Comparison of ENCODE assay signal across 1 cellular context in the genomic region with DNA sequence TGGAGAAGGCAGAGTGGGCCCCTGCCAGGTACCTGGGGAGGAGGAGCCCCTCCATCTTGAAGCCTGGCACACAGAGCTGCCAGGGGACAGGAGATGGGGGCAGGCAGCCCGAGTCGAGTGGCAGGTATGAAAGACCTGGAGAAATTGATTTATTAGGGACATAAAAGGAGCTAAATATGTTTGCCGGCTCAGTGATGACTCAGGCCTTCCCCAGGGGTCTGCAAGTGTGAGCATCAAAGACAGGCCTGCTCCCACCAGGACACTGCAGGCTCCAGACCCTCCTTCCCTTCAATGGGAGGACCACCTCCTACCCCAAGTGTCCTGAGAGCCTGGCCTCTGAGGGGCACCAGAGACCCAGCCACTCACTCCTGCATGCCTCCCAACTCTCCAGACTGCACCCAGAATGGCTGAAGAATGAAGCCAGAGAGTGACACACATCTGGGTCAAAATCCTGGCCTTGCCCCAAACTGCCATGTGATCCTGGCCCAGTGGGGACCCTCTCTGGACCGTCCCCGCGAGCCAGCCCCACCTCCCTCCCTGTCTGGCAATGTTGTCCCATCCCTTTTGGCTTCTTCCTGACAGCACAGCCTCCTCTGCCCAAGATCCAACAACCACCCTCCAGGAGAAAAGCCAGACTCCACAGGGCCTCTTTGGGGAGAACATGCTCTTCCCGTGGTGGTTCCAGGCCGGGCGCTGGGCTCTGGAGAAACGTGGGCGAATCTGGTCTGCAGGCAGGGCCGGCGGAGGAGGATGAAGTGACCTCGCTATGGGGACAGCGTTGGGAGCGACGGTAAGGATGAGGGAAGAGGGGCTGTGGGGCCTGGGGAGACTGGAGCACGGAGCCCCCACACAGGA.
TF ChIP-seq lines count a peak whose summit lies in the region.

No MANE protein-coding gene starts in this region.

TF ChIP-seq in GM23338, 12 proteins besides CTCF, POLR2A, EP300 and RAD21:
- TF ChIP-seq NANOG (IDR thresholded peaks at IDR 0.05; ENCODE audit: borderline replicate concordance) (no peak), STAT1 (IDR thresholded peaks at IDR 0.05; ENCODE audit: unreplicated experiment) (no peak), JUNB (IDR thresholded peaks at IDR 0.05; ENCODE audit: unreplicated experiment) (no peak), ZNF331 (CRISPR knock-in tag; IDR thresholded peaks at IDR 0.05; ENCODE audit: low read depth) (no peak), CREB1 (CRISPR knock-in tag; IDR thresholded peaks at IDR 0.05; ENCODE audit: low read depth) (no peak)
- TF ChIP-seq, protein P1, sequence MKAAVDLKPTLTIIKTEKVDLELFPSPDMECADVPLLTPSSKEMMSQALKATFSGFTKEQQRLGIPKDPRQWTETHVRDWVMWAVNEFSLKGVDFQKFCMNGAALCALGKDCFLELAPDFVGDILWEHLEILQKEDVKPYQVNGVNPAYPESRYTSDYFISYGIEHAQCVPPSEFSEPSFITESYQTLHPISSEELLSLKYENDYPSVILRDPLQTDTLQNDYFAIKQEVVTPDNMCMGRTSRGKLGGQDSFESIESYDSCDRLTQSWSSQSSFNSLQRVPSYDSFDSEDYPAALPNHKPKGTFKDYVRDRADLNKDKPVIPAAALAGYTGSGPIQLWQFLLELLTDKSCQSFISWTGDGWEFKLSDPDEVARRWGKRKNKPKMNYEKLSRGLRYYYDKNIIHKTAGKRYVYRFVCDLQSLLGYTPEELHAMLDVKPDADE (IDR thresholded peaks at IDR 0.05): no peak
- TF ChIP-seq, protein P2, sequence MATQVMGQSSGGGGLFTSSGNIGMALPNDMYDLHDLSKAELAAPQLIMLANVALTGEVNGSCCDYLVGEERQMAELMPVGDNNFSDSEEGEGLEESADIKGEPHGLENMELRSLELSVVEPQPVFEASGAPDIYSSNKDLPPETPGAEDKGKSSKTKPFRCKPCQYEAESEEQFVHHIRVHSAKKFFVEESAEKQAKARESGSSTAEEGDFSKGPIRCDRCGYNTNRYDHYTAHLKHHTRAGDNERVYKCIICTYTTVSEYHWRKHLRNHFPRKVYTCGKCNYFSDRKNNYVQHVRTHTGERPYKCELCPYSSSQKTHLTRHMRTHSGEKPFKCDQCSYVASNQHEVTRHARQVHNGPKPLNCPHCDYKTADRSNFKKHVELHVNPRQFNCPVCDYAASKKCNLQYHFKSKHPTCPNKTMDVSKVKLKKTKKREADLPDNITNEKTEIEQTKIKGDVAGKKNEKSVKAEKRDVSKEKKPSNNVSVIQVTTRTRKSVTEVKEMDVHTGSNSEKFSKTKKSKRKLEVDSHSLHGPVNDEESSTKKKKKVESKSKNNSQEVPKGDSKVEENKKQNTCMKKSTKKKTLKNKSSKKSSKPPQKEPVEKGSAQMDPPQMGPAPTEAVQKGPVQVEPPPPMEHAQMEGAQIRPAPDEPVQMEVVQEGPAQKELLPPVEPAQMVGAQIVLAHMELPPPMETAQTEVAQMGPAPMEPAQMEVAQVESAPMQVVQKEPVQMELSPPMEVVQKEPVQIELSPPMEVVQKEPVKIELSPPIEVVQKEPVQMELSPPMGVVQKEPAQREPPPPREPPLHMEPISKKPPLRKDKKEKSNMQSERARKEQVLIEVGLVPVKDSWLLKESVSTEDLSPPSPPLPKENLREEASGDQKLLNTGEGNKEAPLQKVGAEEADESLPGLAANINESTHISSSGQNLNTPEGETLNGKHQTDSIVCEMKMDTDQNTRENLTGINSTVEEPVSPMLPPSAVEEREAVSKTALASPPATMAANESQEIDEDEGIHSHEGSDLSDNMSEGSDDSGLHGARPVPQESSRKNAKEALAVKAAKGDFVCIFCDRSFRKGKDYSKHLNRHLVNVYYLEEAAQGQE (IDR thresholded peaks at IDR 0.05; ENCODE audit: unreplicated experiment): no peak
